Comparison of ENCODE assay signal across 8 cellular contexts in genomic region chr1:84506002-84506728, GRCh38. TPM values are rescaled to one million over a fixed set of nuclear protein-coding genes. Genes with fewer than 3 reads are reported as not detected.
DNase-seq lines count a peak whose midpoint lies in the region; ATAC-seq, FAIRE-seq and TF ChIP-seq lines count a peak whose summit lies in the region.

GNG5 (minus strand) TSS chr1:84506581; CDS start chr1:84506091, 490 bp downstream.
A gene with protein sequence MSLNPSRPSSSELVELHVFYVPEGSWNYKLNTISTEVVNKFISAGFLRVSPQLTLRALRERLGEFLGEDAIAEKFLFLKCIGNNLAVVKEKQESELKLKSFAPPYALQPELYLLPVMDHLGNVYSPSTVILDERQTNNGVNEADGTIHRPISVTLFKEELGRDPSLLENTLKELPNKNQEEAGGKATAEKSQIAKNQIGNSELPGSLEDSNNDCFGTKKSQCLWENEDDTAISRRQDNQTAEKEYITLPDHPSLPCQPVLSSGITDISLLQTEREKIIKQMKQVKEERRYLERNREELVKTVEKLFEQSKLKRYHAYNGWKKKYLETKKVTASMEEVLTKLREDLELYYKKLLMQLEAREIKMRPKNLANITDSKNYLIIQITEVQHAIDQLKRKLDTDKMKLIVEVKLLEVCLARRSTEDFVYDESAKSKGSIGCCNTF (plus strand): TSS chr1:84506386. CDS start chr1:84516360, 9,974 bp downstream.

- peak within 1 kb of the TSS; percentile 89 for H4K91ac ChIP-seq in H1 (replicated peaks; ENCODE audit: insufficient read length, low read length)

- H3K23ac ChIP-seq in H1 (ENCODE audit: insufficient read length) = no peak within 1 kb of the TSS
- H3K23ac ChIP-seq in mesendoderm (ENCODE audit: low read length) = no peak within 1 kb of the TSS

- 0 out of 2 replicates have a peak within 1 kb of the TSS, but pooled peaks have one; percentile 20 for H2BK15ac ChIP-seq in H1 (ENCODE audit: low read length)
- H2BK15ac ChIP-seq in mesendoderm (replicated peaks; ENCODE audit: low read depth) = no peak within 1 kb of the TSS

- H3K27me3 ChIP-seq in H1 (replicated peaks in 1 of 4; ENCODE audit: control insufficient read depth in 3 of 4, extremely low read depth in 1 of 4, insufficient read depth in 3 of 4, low read length in 3 of 4) (no peaks in the 10 kb centered on the region), mesendoderm (ENCODE audit: insufficient read depth, low read length, poor library complexity) (no peaks in the 10 kb centered on the region)

- no peak within 1 kb of the TSS for H2BK20ac ChIP-seq in H1 (ENCODE audit: low read length)

- H3K56ac ChIP-seq in H1 (replicated peaks; ENCODE audit: insufficient read length, low read depth, low read length) (no peak within 1 kb of the TSS), mesendoderm (ENCODE audit: low read length) (peak within 1 kb of the TSS; percentile 95)

- H2AFZ ChIP-seq in H1 (ENCODE audit: low read length) = 0 out of 2 replicates have a peak within 1 kb of the TSS, but pooled peaks have one; percentile 51

- POLR2A ChIA-PET in H1 (lab: Charles Lee; ENCODE audit: partially characterized antibody) = interaction anchor here (1.2 to 1.7 kb wide), 6 partner anchors 8 to 98 kb away, joined by 4 to 8 read pairs (median 5); partner anchors contain the start of gene CTBS

- H3K23me2 ChIP-seq in H1 (ENCODE audit: low read depth, low read length) = peaks cover 6% of the 10 kb centered on the region; the same call in 1 of the 2 replicates

- CTCF ChIA-PET in H1 (lab: Charles Lee; ENCODE audit: partially characterized antibody) = interaction anchor here (0.6 to 1.8 kb wide), 9 partner anchors 18 to 439 kb away, joined by 3 to 6 read pairs (median 3); no protein-coding TSS in a partner anchor

- H3K4me2 ChIP-seq in H1 (ENCODE audit: insufficient read depth in 1 of 2, low read depth in 2 of 2, low read length in 2 of 2) (peak within 1 kb of the TSS; percentile 79 to 100), mesendoderm (ENCODE audit: low read length) (peak within 1 kb of the TSS; percentile 66)

- peak within 1 kb of the TSS; percentile 75 for H3K4ac ChIP-seq in H1 (replicated peaks; ENCODE audit: insufficient read length, low read depth, low read length)
- H3K4ac ChIP-seq in mesendoderm (ENCODE audit: low read depth, low read length) = peak within 1 kb of the TSS; percentile 62

- 1% methylated on average over 39 of the region's 60 CpGs; no CpG with 5 or more reads in 1 of the 2 experiments for WGBS in H1 (ENCODE audit: extremely low coverage in 1 of 2, insufficient coverage in 1 of 2, insufficient read length in 1 of 2, insufficient replicate concordance in 2 of 2, low coverage in 1 of 2, low lambda C conversion rate in 2 of 2, missing lambda C conversion rate in 1 of 2), 2 experiments
- no CpG with 5 or more reads among the region's 60 CpGs for WGBS in mesendoderm (ENCODE audit: extremely low coverage, insufficient coverage, low lambda C conversion rate)

- H2BK120ac ChIP-seq in H1 (replicated peaks; ENCODE audit: low read depth, low read length) (peak within 1 kb of the TSS; percentile 21), mesendoderm (ENCODE audit: low read depth, low read length) (no peak within 1 kb of the TSS)

- H2BK5ac ChIP-seq in H1 (ENCODE audit: low read depth, low read length) = peak within 1 kb of the TSS; percentile 66; the same call in 1 of the 2 replicates
- peak within 1 kb of the TSS; percentile 81 for H2BK5ac ChIP-seq in mesendoderm (ENCODE audit: low read length)

- peaks cover 0 to 10% (median 4%) of the 10 kb centered on the region in 4 experiments; a peak in 6 of 7 replicates for H3K4me1 ChIP-seq in H1 (replicated peaks in 1 of 4; ENCODE audit: control insufficient read depth in 3 of 4, insufficient read depth in 4 of 4, low read length in 3 of 4)
- H3K4me1 ChIP-seq in mesendoderm (ENCODE audit: control insufficient read depth, low read depth, low read length) = peaks cover 2% of the 10 kb centered on the region

- no peak for FAIRE-seq in H1 (lab: Jason Lieb, UNC)

- no peak; a peak in 1 of 4 replicates for TF ChIP-seq CTCF in H1 (IDR thresholded peaks at IDR 0.05; ENCODE audit: control extremely low read depth in 1 of 3, insufficient read depth in 1 of 3, low read depth in 1 of 3, low read length in 3 of 3)

- peaks cover 2% of the 10 kb centered on the region; the same call in 1 of the 2 replicates for H3K79me1 ChIP-seq in H1 (ENCODE audit: low read depth, low read length)
- peaks cover 6% of the 10 kb centered on the region for H3K79me1 ChIP-seq in mesendoderm (ENCODE audit: low read length)

- TF ChIP-seq POLR2A in H1 (IDR thresholded peaks at IDR 0.05; ENCODE audit: control extremely low read depth in 1 of 2, low read depth in 2 of 2, low read length in 2 of 2) = peak in 1 of 2 experiments; percentile 61; a peak in 2 of 3 replicates

- H3K79me2 ChIP-seq in H1 (ENCODE audit: control insufficient read depth in 1 of 2, insufficient read depth in 2 of 2, low read length in 2 of 2) (peaks cover 3 to 40% of the 10 kb centered on the region in 2 experiments; a peak in 2 of 4 replicates), mesendoderm (ENCODE audit: control insufficient read depth, insufficient read depth, low read length) (peaks cover 26% of the 10 kb centered on the region)

- H3K18ac ChIP-seq in H1 (ENCODE audit: extremely low read depth, low read length) = peak within 1 kb of the TSS; percentile 85; the same call in 1 of the 2 replicates
- peak within 1 kb of the TSS; percentile 94 for H3K18ac ChIP-seq in mesendoderm (ENCODE audit: low read length)

- H3K9ac ChIP-seq in H1 (replicated peaks in 1 of 4; ENCODE audit: extremely low read depth in 1 of 4, low read depth in 3 of 4, low read length in 3 of 4) (peak within 1 kb of the TSS; percentile 82 to 95 (median 88)), mesendoderm (ENCODE audit: low read length) (peak within 1 kb of the TSS; percentile 92)

- peak; percentile 77 for ATAC-seq in GM21360 (IDR thresholded peaks at IDR 0.05; ENCODE audit: unreplicated experiment)

- TF ChIP-seq RAD21 in H1 (IDR thresholded peaks at IDR 0.05 in 1 of 2, conservative IDR thresholded peaks at IDR 0.05 in 1 of 2; ENCODE audit: low read depth in 2 of 2, low read length in 2 of 2) = no peak

- H2BK12ac ChIP-seq in H1 (ENCODE audit: low read depth, low read length) = peak within 1 kb of the TSS; percentile 42; the same call in 1 of the 2 replicates

- H3K36me3 ChIP-seq in H1 (ENCODE audit: control insufficient read depth in 2 of 4, insufficient read depth in 4 of 4, low read length in 3 of 4) (peaks cover 0 to 2% (median 0%) of the 10 kb centered on the region in 4 experiments; a peak in 1 of 8 replicates), mesendoderm (ENCODE audit: control insufficient read depth, insufficient read depth, low read length) (no peaks in the 10 kb centered on the region)

- H4K20me1 ChIP-seq in H1 (replicated peaks in 1 of 2; ENCODE audit: control insufficient read depth in 1 of 2, insufficient read depth in 2 of 2, low read length in 2 of 2) = peaks cover 16 to 17% of the 10 kb centered on the region in 2 experiments

- TF ChIP-seq EP300 in H1 (IDR thresholded peaks at IDR 0.05; ENCODE audit: borderline replicate concordance in 1 of 2, low read depth in 2 of 2, low read length in 2 of 2) = no peak

- peak within 1 kb of the TSS; percentile 99 for H4K5ac ChIP-seq in H1 (ENCODE audit: insufficient read length, low read depth, low read length)
- H4K5ac ChIP-seq in mesendoderm (ENCODE audit: low read length) = no peak within 1 kb of the TSS

- peak within 1 kb of the TSS; percentile 95 for H4K8ac ChIP-seq in H1 (ENCODE audit: extremely low read depth, insufficient read depth, low read length)
- H4K8ac ChIP-seq in mesendoderm (ENCODE audit: low read depth, low read length) = no peak within 1 kb of the TSS

- DNase-seq in COLO829 (ENCODE audit: low spot score) = peak; percentile 89
- DNase-seq in HT-29 (ENCODE audit: low spot score) = peak; percentile 98
- DNase-seq in NK-92 treated with Interleukin-12 subunit alpha and Interleukin-12 subunit beta, amount 100 ng/mL, for 24 hours (lab: John Stamatoyannopoulos, UW) = peak; percentile 99
- peak; percentile 94 to 96 (median 96) for DNase-seq in activated CD8-positive, alpha-beta memory T cell treated with anti-CD3 and anti-CD28 coated beads for 48 hours (ENCODE audit: low read depth in 2 of 3, low spot score in 2 of 3)
- peak; percentile 90 to 97 for DNase-seq in H1 (ENCODE audit: low read depth in 1 of 2, low spot score in 2 of 2)
- DNase-seq in mesendoderm = peak; percentile 98
- peak; percentile 96 for DNase-seq in stimulated activated CD8-positive, alpha-beta memory T cell treated with anti-CD3 and anti-CD28 coated beads, Interleukin-12 subunit alpha, Interleukin-12 subunit beta, amount 100 ng/mL, for 4 hours (ENCODE audit: low read depth)

- H2AK5ac ChIP-seq in H1 (ENCODE audit: low read depth, low read length) = no peak within 1 kb of the TSS
- H2AK5ac ChIP-seq in mesendoderm (ENCODE audit: low read length) = no peak within 1 kb of the TSS

- H3K4me3 ChIP-seq in H1 (ENCODE audit: extremely low read depth in 1 of 4, insufficient read depth in 2 of 4, low read depth in 3 of 4, low read length in 4 of 4) (peak within 1 kb of the TSS; percentile 88 to 97 (median 92)), mesendoderm (ENCODE audit: low read length) (peak within 1 kb of the TSS; percentile 92)

- peak within 1 kb of the TSS; percentile 76; the same call in 1 of the 2 replicates for H3K27ac ChIP-seq in H1 (ENCODE audit: low read depth, low read length)
- H3K27ac ChIP-seq in mesendoderm (ENCODE audit: low read depth, low read length) = peak within 1 kb of the TSS; percentile 97

- no peak within 1 kb of the TSS for H3K14ac ChIP-seq in H1 (ENCODE audit: insufficient read length)

- no peaks in the 10 kb centered on the region for H3K9me3 ChIP-seq in H1 (ENCODE audit: insufficient read depth in 2 of 2, low read depth in 1 of 2, low read length in 1 of 2)

RNA-seq across cellular contexts. Expression of gene GNG5, which starts in this region (rescaled TPM):
- total RNA-seq in HT-29 (2014; rRNA removed; shearing (Covaris generic)) = 28.8 and 32.7 TPM in 2 replicates
- total RNA-seq in H1 (2021; fragmentation: NEBNext Ultra II Directional; extraction: Animal tissue kit (Norgen Biotek cat#: 25700)) = 94.0 and 109 TPM in 2 replicates
- 89.8 and 104 TPM in 2 replicates for polyA plus RNA-seq in H1 (2011; rRNA removed)
- 64.2 TPM for polyA plus RNA-seq in H1 (2011; cell fraction: cytosol; rRNA removed)
- polyA plus RNA-seq in H1 (2011; cell fraction: nucleus; rRNA removed) = 95.9 TPM
- 138 to 158 TPM (median 145 TPM) in 4 replicates for polyA plus RNA-seq in H1 (2012, experiment 1 of 2)
- 267 TPM for polyA plus RNA-seq in H1 (2012, experiment 2 of 2)
- polyA plus RNA-seq in H1 (2013, experiment 1 of 2) = 223 TPM
- polyA plus RNA-seq in H1 (2013, experiment 2 of 2) = 200 TPM
- 13.9 and 14.8 TPM in 2 replicates for polyA minus RNA-seq in H1 (2011; rRNA and poly(A)+ RNA removed)
- polyA minus RNA-seq in H1 (2011; cell fraction: cytosol; rRNA and poly(A)+ RNA removed) = 46.7 TPM
- polyA minus RNA-seq in H1 (2011; cell fraction: nucleus; rRNA and poly(A)+ RNA removed) = 34.0 TPM
- 222 TPM for polyA plus RNA-seq in mesendoderm (2013, experiment 1 of 2)
- 221 TPM for polyA plus RNA-seq in mesendoderm (2013, experiment 2 of 2)

RNA-seq across cellular contexts. Expression of the second gene that starts in this region (rescaled TPM):
- total RNA-seq in HT-29 (2014; rRNA removed; shearing (Covaris generic)) = 1.0 and 1.3 TPM in 2 replicates
- 1.1 TPM in 2 replicates for total RNA-seq in H1 (2021; fragmentation: NEBNext Ultra II Directional; extraction: Animal tissue kit (Norgen Biotek cat#: 25700))
- 0.51 TPM in 1 of 2 replicates, not detected in the other for polyA plus RNA-seq in H1 (2011; rRNA removed)
- polyA plus RNA-seq in H1 (2011; cell fraction: cytosol; rRNA removed) = 0.49 TPM
- 1.0 TPM for polyA plus RNA-seq in H1 (2011; cell fraction: nucleus; rRNA removed)
- polyA plus RNA-seq in H1 (2012, experiment 1 of 2) = 0.80 to 1.6 TPM (median 1.3 TPM) in 3 of 4 replicates, not detected in the other
- not detected for polyA plus RNA-seq in H1 (2012, experiment 2 of 2)
- 2.3 TPM for polyA plus RNA-seq in H1 (2013, experiment 1 of 2)
- 2.5 TPM for polyA plus RNA-seq in H1 (2013, experiment 2 of 2)
- polyA minus RNA-seq in H1 (2011; rRNA and poly(A)+ RNA removed) = not detected in 2 replicates
- not detected for polyA minus RNA-seq in H1 (2011; cell fraction: cytosol; rRNA and poly(A)+ RNA removed)
- polyA minus RNA-seq in H1 (2011; cell fraction: nucleus; rRNA and poly(A)+ RNA removed) = 2.8 TPM
- polyA plus RNA-seq in mesendoderm (2013, experiment 1 of 2) = 1.4 TPM
- 1.1 TPM for polyA plus RNA-seq in mesendoderm (2013, experiment 2 of 2)

Comparison
In these comparisons a context has a peak if more than half of its experiments do, and no peak if none do; other contexts are left out.
1. Peak in every context shown above with its lines: DNase-seq, ATAC-seq, H3K4me3 ChIP-seq and H3K27ac ChIP-seq.